Comparison of ENCODE assay signal across 4 cellular contexts in the genomic region with DNA sequence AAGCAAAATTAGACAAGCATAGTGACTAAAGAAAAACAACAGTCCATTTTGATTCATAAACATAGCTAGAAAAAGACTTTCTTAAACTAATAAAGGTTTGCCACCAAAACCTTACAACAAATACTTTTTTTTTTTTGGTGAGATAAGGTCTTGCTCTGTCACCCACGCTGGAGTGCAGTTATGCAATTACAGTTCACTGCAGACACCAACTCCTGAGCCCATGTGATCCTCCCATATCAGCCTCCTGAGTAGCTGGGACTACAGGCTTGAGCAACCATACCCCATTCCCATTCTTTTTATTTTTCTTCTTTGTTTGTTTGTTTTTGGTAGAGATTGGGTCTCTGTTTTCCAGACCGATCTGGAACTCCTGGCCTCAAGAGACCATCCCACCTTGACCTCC.
"Had no signal": no experiment of that assay in that cellular context is flagged by ENCODE, and none has a peak within 500 bp of the region (broad histone marks: within the 10 kb centered on the region; RNA-seq: fewer than 3 reads in every experiment).

No MANE protein-coding gene starts in this region.

- ATAC-seq: GM23338 had no signal

- H3K4me2 ChIP-seq: GM23338 had no signal

- H2AFZ ChIP-seq: GM23338 had no signal

- DNase-seq: H9, HCEC 1CT, KBM-7 had no signal

- H3K4me3 ChIP-seq: GM23338 had no signal
